ENCODE assay signal across 15 cellular contexts in genomic region chr16:81237942-81238295, GRCh38. TPM values are rescaled to one million over a fixed set of nuclear protein-coding genes. Genes with fewer than 3 reads are reported as not detected.
DNase-seq lines count a peak whose midpoint lies in the region; ATAC-seq, FAIRE-seq and TF ChIP-seq lines count a peak whose summit lies in the region.
"Had no signal": no experiment of that assay in that cellular context is flagged by ENCODE, and none has a peak within 500 bp of the region (broad histone marks: within the 10 kb centered on the region; RNA-seq: fewer than 3 reads in every experiment).

No MANE protein-coding gene starts in this region.

- 83 to 85% methylated on average over 10 of the region's 10 CpGs for WGBS in GM23248 (ENCODE audit: low coverage in 1 of 2, low lambda C conversion rate in 2 of 2, missing lambda C conversion rate in 2 of 2), 2 experiments
- 26 to 74% methylated on average over 10 of the region's 10 CpGs for WGBS in sigmoid colon, 2 donors

- H2AFZ ChIP-seq in GM23248 (peak overlapping the region; percentile 88), astrocyte (ENCODE audit: low read depth, low read length) (peak overlapping the region; percentile 30), keratinocyte (ENCODE audit: control insufficient read depth, low read length) (peak overlapping the region; percentile 91)

- no peak for DNase-seq in GM23248
- DNase-seq in astrocyte (ENCODE audit: low read depth): no peak
- no peak for DNase-seq in keratinocyte (ENCODE audit: low read depth, low spot score)
- no peak for DNase-seq in sigmoid colon
- DNase-seq in activated gamma-delta T cell (lab: John Stamatoyannopoulos, UW): no peak
- no peak for DNase-seq in HUDEP-2 (lab: John Stamatoyannopoulos, UW; ENCODE audit: unreplicated experiment in 76 of 76)
- DNase-seq: activated CD4-positive, alpha-beta memory T cell treated with anti-CD3 and anti-CD28 coated beads, Interleukin-2, amount 10 ng/mL, durations not matched to agents 7 days and 5 days; activated naive CD4-positive, alpha-beta T cell treated with anti-CD3 and anti-CD28 coated beads for 36 hours; CD4-positive, alpha-beta T cell; cortex of kidney; naive thymus-derived CD8-positive, alpha-beta T cell; stimulated activated CD4-positive, alpha-beta T cell treated with anti-CD3 and anti-CD28 coated beads, Interleukin-4, amount 100 ng/mL, for 24 hours had no signal

- H3K9me3 ChIP-seq in GM23248 (ENCODE audit: low read depth) (no peaks in the 10 kb centered on the region), astrocyte (ENCODE audit: insufficient read depth, low read depth, low read length) (no peaks in the 10 kb centered on the region), keratinocyte (ENCODE audit: control insufficient read depth, low read depth, low read length) (no peaks in the 10 kb centered on the region), sigmoid colon (no peaks in the 10 kb centered on the region)

- no peak overlapping the region for H3K27ac Mint-ChIP-seq in astrocyte (ENCODE audit: unreplicated experiment)
- H3K27ac Mint-ChIP-seq: activated CD4-positive, alpha-beta memory T cell treated with anti-CD3 and anti-CD28 coated beads, Interleukin-2, amount 10 ng/mL, durations not matched to agents 7 days and 5 days; activated naive CD4-positive, alpha-beta T cell treated with anti-CD3 and anti-CD28 coated beads for 36 hours; CD4-positive, alpha-beta T cell had no signal

- TF ChIP-seq EP300 in sigmoid colon (IDR thresholded peaks at IDR 0.05): no peak

- FAIRE-seq in astrocyte (lab: Jason Lieb, UNC) (no peak), keratinocyte (lab: Jason Lieb, UNC) (no peak)

- H3K36me3 ChIP-seq in GM23248 (ENCODE audit: low read depth) (no peaks in the 10 kb centered on the region), astrocyte (ENCODE audit: insufficient read depth, low read length) (no peaks in the 10 kb centered on the region), keratinocyte (ENCODE audit: control insufficient read depth in 2 of 2, extremely low read depth in 1 of 2, insufficient read depth in 2 of 2, low read length in 2 of 2) (no peaks in the 10 kb centered on the region), sigmoid colon (no peaks in the 10 kb centered on the region)

- ATAC-seq in GM21447 (IDR thresholded peaks at IDR 0.05; ENCODE audit: unreplicated experiment): no peak
- ATAC-seq in GM18858 (IDR thresholded peaks at IDR 0.05; ENCODE audit: unreplicated experiment): no peak
- ATAC-seq: naive thymus-derived CD8-positive, alpha-beta T cell had no signal

- H3K4me1 Mint-ChIP-seq in astrocyte (ENCODE audit: low read depth, unreplicated experiment): peaks cover 6% of the 10 kb centered on the region

- H3K4me2 ChIP-seq in GM23248 (ENCODE audit: unreplicated experiment) (peak overlapping the region; percentile 82), astrocyte (ENCODE audit: low read length) (peak overlapping the region; percentile 90), keratinocyte (ENCODE audit: control insufficient read depth, extremely low read depth, insufficient read depth, low read depth, low read length) (peak overlapping the region; percentile 89)

- H3K27ac ChIP-seq in GM23248 (no peak overlapping the region), astrocyte (ENCODE audit: low read depth, low read length) (no peak overlapping the region), keratinocyte (ENCODE audit: control insufficient read depth, insufficient read depth, low read length) (peak overlapping the region; percentile 26), sigmoid colon (peak overlapping the region; percentile 74 to 91 (median 86))

- H3K9ac ChIP-seq in GM23248 (peak overlapping the region; percentile 53), astrocyte (ENCODE audit: low read length) (peak overlapping the region; percentile 34), keratinocyte (ENCODE audit: control insufficient read depth, extremely low read depth, insufficient read depth, low read length) (peak overlapping the region; percentile 41)

- no peaks in the 10 kb centered on the region for H3K9me3 Mint-ChIP-seq in astrocyte (ENCODE audit: unreplicated experiment)
- H3K9me3 Mint-ChIP-seq: activated CD4-positive, alpha-beta memory T cell treated with anti-CD3 and anti-CD28 coated beads, Interleukin-2, amount 10 ng/mL, durations not matched to agents 7 days and 5 days; activated naive CD4-positive, alpha-beta T cell treated with anti-CD3 and anti-CD28 coated beads for 36 hours; CD4-positive, alpha-beta T cell; naive thymus-derived CD8-positive, alpha-beta T cell had no signal

- intact Hi-C loops in sigmoid colon (cut with DNase I): loop anchor here (2.0 kb wide), 2 partner anchors 27 to 77 kb away; partner anchors contain the start of gene GAN

- H4K20me1 ChIP-seq in GM23248 (ENCODE audit: insufficient read depth) (no peaks in the 10 kb centered on the region), astrocyte (ENCODE audit: insufficient read depth, low read length) (no peaks in the 10 kb centered on the region), keratinocyte (ENCODE audit: control insufficient read depth, extremely low read depth, insufficient read depth, low read length) (no peaks in the 10 kb centered on the region)

- dilution Hi-C loops in keratinocyte (cut with MboI; ENCODE audit: extremely low pct_ligation_motif_present, low sequenced_read_pairs): no loop called here

- TF ChIP-seq CTCF in astrocyte (IDR thresholded peaks at IDR 0.05; ENCODE audit: insufficient read depth, low read depth, low read length) (no peak), keratinocyte (optimal IDR thresholded peaks at IDR 0.05 in 1 of 3, IDR thresholded peaks at IDR 0.05 in 1 of 3, conservative IDR thresholded peaks at IDR 0.05 in 1 of 3; ENCODE audit: extremely low read depth in 1 of 3, insufficient read depth in 2 of 3, low read length in 3 of 3) (no peak), sigmoid colon (IDR thresholded peaks at IDR 0.05) (no peak)

- no peaks in the 10 kb centered on the region for H3K9me1 ChIP-seq in keratinocyte (ENCODE audit: control insufficient read depth, extremely low read depth, insufficient read depth, low read length)

- no peaks in the 10 kb centered on the region for H3K79me2 ChIP-seq in GM23248 (ENCODE audit: insufficient read depth)
- no peaks in the 10 kb centered on the region for H3K79me2 ChIP-seq in astrocyte (ENCODE audit: insufficient read depth, low read length)
- no peaks in the 10 kb centered on the region for H3K79me2 ChIP-seq in keratinocyte (ENCODE audit: control insufficient read depth, insufficient read depth, low read length)

- H3K27me3 Mint-ChIP-seq in astrocyte (ENCODE audit: low read depth, unreplicated experiment): peaks cover 11% of the 10 kb centered on the region
- H3K27me3 Mint-ChIP-seq: activated CD4-positive, alpha-beta memory T cell treated with anti-CD3 and anti-CD28 coated beads, Interleukin-2, amount 10 ng/mL, durations not matched to agents 7 days and 5 days had no signal

- no peaks in the 10 kb centered on the region for H3F3A ChIP-seq in GM23248 (ENCODE audit: insufficient read depth)

- H3K4me3 ChIP-seq in GM23248 (peak overlapping the region; percentile 71), astrocyte (ENCODE audit: insufficient read depth, low read depth, low read length) (peak overlapping the region; percentile 53), keratinocyte (ENCODE audit: control insufficient read depth in 2 of 3, extremely low read depth in 1 of 3, insufficient read depth in 2 of 3, low read depth in 1 of 3, low read length in 3 of 3) (peak overlapping the region in 2 of 3 experiments; percentile 64), sigmoid colon (peak overlapping the region in 3 of 4 donors; percentile 38 to 41 (median 40))

- in situ Hi-C loops in GM23248 (cut with MboI): no loop called here

- no peak for TF ChIP-seq POLR2A in sigmoid colon (IDR thresholded peaks at IDR 0.05)

- no peaks in the 10 kb centered on the region for H3K9me2 ChIP-seq in GM23248 (ENCODE audit: insufficient read depth)

- H3K4me3 Mint-ChIP-seq in astrocyte (ENCODE audit: unreplicated experiment): no peak overlapping the region
- H3K4me3 Mint-ChIP-seq: activated CD4-positive, alpha-beta memory T cell treated with anti-CD3 and anti-CD28 coated beads, Interleukin-2, amount 10 ng/mL, durations not matched to agents 7 days and 5 days; activated naive CD4-positive, alpha-beta T cell treated with anti-CD3 and anti-CD28 coated beads for 36 hours; CD4-positive, alpha-beta T cell had no signal

- H3K4me1 ChIP-seq in GM23248 (ENCODE audit: insufficient read depth): no peaks in the 10 kb centered on the region
- peaks cover 7% of the 10 kb centered on the region for H3K4me1 ChIP-seq in astrocyte (ENCODE audit: insufficient read depth, low read length)
- H3K4me1 ChIP-seq in keratinocyte (ENCODE audit: control insufficient read depth, extremely low read depth, insufficient read depth, low read length): peaks cover 16% of the 10 kb centered on the region
- peaks cover 0 to 23% (median 21%) of the 10 kb centered on the region in 4 donors for H3K4me1 ChIP-seq in sigmoid colon

- no peaks in the 10 kb centered on the region for H3K36me3 Mint-ChIP-seq in astrocyte (ENCODE audit: low read depth, unreplicated experiment)
- H3K36me3 Mint-ChIP-seq: naive thymus-derived CD8-positive, alpha-beta T cell had no signal

- H3K27me3 ChIP-seq in GM23248 (replicated peaks; ENCODE audit: insufficient read depth): no peaks in the 10 kb centered on the region
- no peaks in the 10 kb centered on the region for H3K27me3 ChIP-seq in astrocyte (ENCODE audit: insufficient read depth, low read length)
- peaks cover 2% of the 10 kb centered on the region for H3K27me3 ChIP-seq in keratinocyte (ENCODE audit: control insufficient read depth, extremely low read depth, insufficient read depth, low read length)
- no peaks in the 10 kb centered on the region for H3K27me3 ChIP-seq in sigmoid colon

RNA-seq across cellular contexts. Expression of gene BCO1, which starts 0.6 kb away (rescaled TPM):
- total RNA-seq in GM23248 (2014; rRNA removed; shearing (Covaris generic)): not detected in 2 replicates
- polyA plus RNA-seq in GM23248 (2016; fragmentation: Nextera tagmentation; extraction: Ambion mirVana) (not detected in 2 replicates), keratinocyte (0.04 to 0.08 TPM (median 0.07 TPM) in 3 replicates), sigmoid colon (1 to 10 TPM; 2.8 to 6.2 (median 4.2) TPM)
- total RNA-seq in astrocyte (not detected in 2 replicates), sigmoid colon (1 to 10 TPM in 2 of 4 donors, under 1 TPM in 1, not detected in 1; 0.83 to 3.1 (median 2.1) TPM)
- not detected for polyA plus RNA-seq in keratinocyte (2011; ENCODE audit: low read depth)
- polyA plus RNA-seq in keratinocyte (2011; cell fraction: cytosol; rRNA removed): not detected in 2 replicates
- polyA plus RNA-seq in keratinocyte (2011; cell fraction: nucleus; rRNA removed): not detected in 2 replicates
- not detected in 2 replicates for polyA plus RNA-seq in keratinocyte (2012; ENCODE audit: low replicate concordance)
- not detected in 3 replicates for polyA minus RNA-seq in keratinocyte
- not detected for polyA minus RNA-seq in keratinocyte (2011; cell fraction: cytosol; rRNA and poly(A)+ RNA removed)
- polyA minus RNA-seq in keratinocyte (2011; cell fraction: nucleus; rRNA and poly(A)+ RNA removed): not detected in 2 replicates
- total RNA-seq: activated CD4-positive, alpha-beta memory T cell treated with anti-CD3 and anti-CD28 coated beads, Interleukin-2, amount 10 ng/mL, durations not matched to agents 7 days and 5 days; activated naive CD4-positive, alpha-beta T cell treated with anti-CD3 and anti-CD28 coated beads for 36 hours; CD4-positive, alpha-beta T cell; naive thymus-derived CD8-positive, alpha-beta T cell; subcutaneous adipose tissue had no signal
- polyA plus RNA-seq: naive thymus-derived CD8-positive, alpha-beta T cell had no signal

Comparison
In these comparisons a context has a peak if more than half of its experiments do, and no peak if none do; other contexts are left out.
1. H2AFZ ChIP-seq: peak in every context shown above with its lines; median percentile 91 in keratinocyte; 88 in GM23248; 30 in astrocyte.
2. H3K27ac ChIP-seq: peak in keratinocyte (single experiment) and sigmoid colon (4 of 4); none in GM23248 (single experiment) and astrocyte (single experiment).
3. Peak in every context shown above with its lines, with median percentiles within 50 percentile points of each other: H3K4me2 ChIP-seq, H3K4me3 ChIP-seq and H3K9ac ChIP-seq.